20 cellular contexts compared by ENCODE assay signal in the genomic region with DNA sequence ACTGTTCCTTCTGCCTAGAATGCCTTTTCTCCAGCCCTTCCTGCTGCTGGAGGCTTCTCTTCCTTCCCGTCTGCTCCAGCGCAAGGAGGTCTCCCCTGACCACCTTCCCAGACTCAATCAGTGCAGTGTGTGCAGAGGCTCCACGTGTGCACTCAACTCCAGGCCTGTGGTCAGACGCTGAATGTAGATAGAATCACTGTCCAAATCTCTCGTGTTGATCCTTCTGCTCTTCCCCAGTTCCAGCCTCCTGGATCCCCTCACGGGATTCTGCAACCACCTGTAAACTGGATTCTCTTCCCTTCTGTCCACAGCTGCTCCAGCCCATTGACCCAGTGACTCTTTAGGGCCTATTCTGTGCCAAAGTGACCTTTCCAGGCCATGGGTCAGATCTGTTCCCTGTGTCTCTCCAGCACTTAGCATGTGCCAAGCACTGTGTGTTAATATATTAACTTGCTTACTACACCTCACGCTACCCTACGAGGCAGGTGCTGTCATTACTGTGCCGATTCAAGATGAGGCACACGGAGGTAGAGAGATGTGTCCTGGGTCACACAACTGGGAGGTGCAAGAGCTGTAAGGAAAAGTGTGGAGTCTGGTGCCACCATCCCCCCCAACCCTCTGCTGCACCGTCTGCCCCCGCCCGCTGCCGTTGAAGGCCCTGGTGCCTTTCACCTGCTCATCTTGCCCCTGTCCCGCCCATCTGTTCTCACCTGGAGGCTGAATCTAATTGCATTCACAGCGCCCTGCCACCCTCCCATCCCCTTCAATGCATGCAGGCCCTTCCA.
DNase-seq lines count a peak whose midpoint lies in the region; ATAC-seq, FAIRE-seq and TF ChIP-seq lines count a peak whose summit lies in the region.
"Had no signal": no experiment of that assay in that cellular context is flagged by ENCODE, and none has a peak within 500 bp of the region (broad histone marks: within the 10 kb centered on the region; RNA-seq: fewer than 3 reads in every experiment).

No MANE protein-coding gene starts in this region.

- H3K9me3 ChIP-seq in RWPE2 (ENCODE audit: severe bottlenecking), result no peaks in the 10 kb centered on the region
- H3K9me3 ChIP-seq in trophoblast cell (ENCODE audit: insufficient read depth, low read depth, low read length), result no peaks in the 10 kb centered on the region
- H3K9me3 ChIP-seq in kidney (ENCODE audit: control insufficient read depth in 1 of 2, low read length in 2 of 2), result no peaks in the 10 kb centered on the region

- no peaks in the 10 kb centered on the region for H3K27me3 Mint-ChIP-seq in activated naive CD8-positive, alpha-beta T cell treated with anti-CD3 and anti-CD28 coated beads, Interleukin-2, amount 10 ng/mL, durations not matched to agents 7 days and 5 days
- H3K27me3 Mint-ChIP-seq in activated naive CD8-positive, alpha-beta T cell treated with anti-CD3 and anti-CD28 coated beads for 36 hours, result no peaks in the 10 kb centered on the region
- peaks cover 3% of the 10 kb centered on the region for H3K27me3 Mint-ChIP-seq in type B pancreatic cell

- no peaks in the 10 kb centered on the region for H3K79me2 ChIP-seq in trophoblast cell (ENCODE audit: control insufficient read depth, insufficient read depth, low read length, poor library complexity)

- no peaks in the 10 kb centered on the region for H3K36me3 Mint-ChIP-seq in activated naive CD8-positive, alpha-beta T cell treated with anti-CD3 and anti-CD28 coated beads, Interleukin-2, amount 10 ng/mL, durations not matched to agents 7 days and 5 days
- no peaks in the 10 kb centered on the region for H3K36me3 Mint-ChIP-seq in activated naive CD8-positive, alpha-beta T cell treated with anti-CD3 and anti-CD28 coated beads for 36 hours
- peaks cover 16% of the 10 kb centered on the region for H3K36me3 Mint-ChIP-seq in type B pancreatic cell

- no peak overlapping the region for H4K12ac ChIP-seq in trophoblast cell (ENCODE audit: low read depth, low read length)

- no peak overlapping the region for H2BK12ac ChIP-seq in trophoblast cell (ENCODE audit: low read length)

- intact Hi-C loops in kidney (cut with DNase I), result no loop called here

- WGBS in trophoblast cell (ENCODE audit: extremely low coverage, insufficient coverage, insufficient read length), result no CpG with 5 or more reads among the region's 16 CpGs

- H3K27ac ChIP-seq in RWPE2 (ENCODE audit: poor library complexity, severe bottlenecking) (no peak overlapping the region), trophoblast cell (ENCODE audit: low read depth, low read length) (no peak overlapping the region), kidney (ENCODE audit: low read depth in 2 of 2, low read length in 2 of 2) (no peak overlapping the region)

- no peak overlapping the region for H3K4ac ChIP-seq in trophoblast cell (ENCODE audit: low read depth, low read length)

- H3K23ac ChIP-seq in trophoblast cell (ENCODE audit: low read length), result no peak overlapping the region

- H4K8ac ChIP-seq in trophoblast cell (ENCODE audit: low read depth, low read length), result no peak overlapping the region

- no peak overlapping the region for H3K9ac ChIP-seq in trophoblast cell (ENCODE audit: low read length)
- H3K9ac ChIP-seq in kidney (ENCODE audit: low read length in 2 of 2), result no peak overlapping the region

- no peak for FAIRE-seq in kidney (lab: Jason Lieb, UNC)
- FAIRE-seq: GM12892, RCC 7860 had no signal

- no peaks in the 10 kb centered on the region for H3K79me1 ChIP-seq in trophoblast cell (ENCODE audit: low read length)

- no peak overlapping the region for H2BK5ac ChIP-seq in trophoblast cell (ENCODE audit: low read depth, low read length, poor library complexity)

- H3K4me1 ChIP-seq in RWPE2 (ENCODE audit: insufficient read depth, poor library complexity, severe bottlenecking), result no peaks in the 10 kb centered on the region
- H3K4me1 ChIP-seq in trophoblast cell (ENCODE audit: control insufficient read depth in 1 of 2, insufficient read depth in 2 of 2, low read length in 2 of 2), result no peaks in the 10 kb centered on the region
- peaks cover 0 to 5% of the 10 kb centered on the region in 2 donors for H3K4me1 ChIP-seq in kidney (ENCODE audit: control insufficient read depth in 1 of 2, insufficient read depth in 1 of 2, low read depth in 1 of 2, low read length in 2 of 2)

- ATAC-seq in activated naive CD8-positive, alpha-beta T cell treated with anti-CD3 and anti-CD28 coated beads, Interleukin-2, amount 10 ng/mL, durations not matched to agents 7 days and 5 days (ENCODE audit: low read depth), result no peak
- ATAC-seq in RWPE2 (ENCODE audit: low read depth) (no peak), left lobe of liver (peak; percentile 87)
- ATAC-seq: GM23338 had no signal

- H3K4me1 Mint-ChIP-seq in activated naive CD8-positive, alpha-beta T cell treated with anti-CD3 and anti-CD28 coated beads, Interleukin-2, amount 10 ng/mL, durations not matched to agents 7 days and 5 days, result no peaks in the 10 kb centered on the region
- peaks cover 2% of the 10 kb centered on the region for H3K4me1 Mint-ChIP-seq in activated naive CD8-positive, alpha-beta T cell treated with anti-CD3 and anti-CD28 coated beads for 36 hours
- H3K4me1 Mint-ChIP-seq in type B pancreatic cell (ENCODE audit: unreplicated experiment), result peaks cover 5% of the 10 kb centered on the region
- H3K4me1 Mint-ChIP-seq: CD14-positive monocyte had no signal

- no peak overlapping the region for H3K4me2 ChIP-seq in trophoblast cell (ENCODE audit: low read length)
- H3K4me2 ChIP-seq: GM23338 had no signal

- H3K36me3 ChIP-seq in RWPE2 (ENCODE audit: low read depth) (peaks cover 81% of the 10 kb centered on the region), trophoblast cell (ENCODE audit: control insufficient read depth in 1 of 2, insufficient read depth in 2 of 2, low read length in 2 of 2) (peaks cover 7 to 10% of the 10 kb centered on the region in 2 experiments), kidney (ENCODE audit: control insufficient read depth in 1 of 2, insufficient read depth in 2 of 2, low read length in 2 of 2) (no peaks in the 10 kb centered on the region)

- TF ChIP-seq CTCF in RWPE2 (IDR thresholded peaks at IDR 0.05; ENCODE audit: poor library complexity, severe bottlenecking) (no peak), type B pancreatic cell (conservative IDR thresholded peaks at IDR 0.05) (no peak), kidney (IDR thresholded peaks at IDR 0.05; ENCODE audit: borderline replicate concordance, extremely low read depth, insufficient read depth) (no peak)

- DNase-seq in activated naive CD8-positive, alpha-beta T cell treated with anti-CD3 and anti-CD28 coated beads, Interleukin-2, amount 10 ng/mL, durations not matched to agents 7 days and 5 days, result peak; percentile 15
- no peak for DNase-seq in activated naive CD8-positive, alpha-beta T cell treated with anti-CD3 and anti-CD28 coated beads for 36 hours
- peak; percentile 83 for DNase-seq in RWPE2 (ENCODE audit: low spot score)
- DNase-seq in left lobe of liver (ENCODE audit: low spot score), result peak; percentile 78
- no peak for DNase-seq in type B pancreatic cell (ENCODE audit: extremely low spot score, unreplicated experiment)
- no peak for DNase-seq in trophoblast cell
- no peak for DNase-seq in kidney
- no peak for DNase-seq in retina
- DNase-seq: AML-193, COR-L47, GF-D8, NCI-H1092, NCI-H146, NCI-H2081 treated with DMSO at 0.1 percent for 48 hours, NCI-H226, NCI-H524 treated with DMSO at 0.1 percent for 48 hours had no signal

- H3K9me3 Mint-ChIP-seq in activated naive CD8-positive, alpha-beta T cell treated with anti-CD3 and anti-CD28 coated beads, Interleukin-2, amount 10 ng/mL, durations not matched to agents 7 days and 5 days, result no peaks in the 10 kb centered on the region
- no peaks in the 10 kb centered on the region for H3K9me3 Mint-ChIP-seq in activated naive CD8-positive, alpha-beta T cell treated with anti-CD3 and anti-CD28 coated beads for 36 hours
- H3K9me3 Mint-ChIP-seq in type B pancreatic cell, result no peaks in the 10 kb centered on the region
- H3K9me3 Mint-ChIP-seq: GM23338 had no signal

- H2BK120ac ChIP-seq in trophoblast cell (ENCODE audit: insufficient read depth, low read length, poor library complexity), result no peak overlapping the region

- POLR2A ChIA-PET in activated naive CD8-positive, alpha-beta T cell treated with anti-CD3 and anti-CD28 coated beads, Interleukin-2, amount 10 ng/mL, durations not matched to agents 7 days and 5 days (lab: Charles Lee), result no interaction called here

- H3K14ac ChIP-seq in trophoblast cell (ENCODE audit: low read length), result no peak overlapping the region

- no peak overlapping the region for H2AFZ ChIP-seq in trophoblast cell (ENCODE audit: insufficient read depth, low read length, poor library complexity)
- H2AFZ ChIP-seq: GM23338 had no signal

- H3K4me3 ChIP-seq in RWPE2 (ENCODE audit: severe bottlenecking) (no peak overlapping the region), trophoblast cell (ENCODE audit: low read depth, low read length) (no peak overlapping the region), kidney (ENCODE audit: low read length in 2 of 2) (no peak overlapping the region)
- H3K4me3 ChIP-seq: GM23338 had no signal

- H2AK5ac ChIP-seq in trophoblast cell (ENCODE audit: low read length), result no peak overlapping the region

- no peak overlapping the region for H3K18ac ChIP-seq in trophoblast cell (ENCODE audit: low read length)

- no peak overlapping the region for H3K4me3 Mint-ChIP-seq in activated naive CD8-positive, alpha-beta T cell treated with anti-CD3 and anti-CD28 coated beads, Interleukin-2, amount 10 ng/mL, durations not matched to agents 7 days and 5 days
- no peak overlapping the region for H3K4me3 Mint-ChIP-seq in activated naive CD8-positive, alpha-beta T cell treated with anti-CD3 and anti-CD28 coated beads for 36 hours
- no peak overlapping the region for H3K4me3 Mint-ChIP-seq in type B pancreatic cell
- H3K4me3 Mint-ChIP-seq: CD14-positive monocyte, GM23338 had no signal

- H3K27me3 ChIP-seq in RWPE2 (ENCODE audit: insufficient read depth, poor library complexity, severe bottlenecking), result no peaks in the 10 kb centered on the region
- H3K27me3 ChIP-seq in trophoblast cell (ENCODE audit: insufficient read depth, low read length), result no peaks in the 10 kb centered on the region

- H3K27ac Mint-ChIP-seq in activated naive CD8-positive, alpha-beta T cell treated with anti-CD3 and anti-CD28 coated beads, Interleukin-2, amount 10 ng/mL, durations not matched to agents 7 days and 5 days, result no peak overlapping the region
- no peak overlapping the region for H3K27ac Mint-ChIP-seq in activated naive CD8-positive, alpha-beta T cell treated with anti-CD3 and anti-CD28 coated beads for 36 hours
- peak overlapping the region; percentile 59 for H3K27ac Mint-ChIP-seq in type B pancreatic cell
- H3K27ac Mint-ChIP-seq: GM23338 had no signal

- no peak overlapping the region for H4K91ac ChIP-seq in trophoblast cell (ENCODE audit: low read depth, low read length)

Comparison
In these comparisons a context has a peak if more than half of its experiments do, and no peak if none do; other contexts are left out.
1. DNase-seq: peak in activated naive CD8-positive, alpha-beta T cell treated with anti-CD3 and anti-CD28 coated beads, Interleukin-2, amount 10 ng/mL, durations not matched to agents 7 days and 5 days (single experiment), RWPE2 (single experiment) and left lobe of liver (single experiment); none in activated naive CD8-positive, alpha-beta T cell treated with anti-CD3 and anti-CD28 coated beads for 36 hours (single experiment), type B pancreatic cell (single experiment), trophoblast cell (0 of 2), kidney (single experiment) and retina (single experiment).